In genomic region chr1:12244078-12244477, GRCh38 we compare ENCODE assay signal across 10 cellular contexts. TPM values are rescaled to one million over a fixed set of nuclear protein-coding genes. Genes with fewer than 3 reads are reported as not detected.
DNase-seq lines count a peak whose midpoint lies in the region; ATAC-seq and TF ChIP-seq lines count a peak whose summit lies in the region.
"Had no signal": no experiment of that assay in that cellular context is flagged by ENCODE, and none has a peak within 500 bp of the region (broad histone marks: within the 10 kb centered on the region; RNA-seq: fewer than 3 reads in every experiment).

No MANE protein-coding gene starts in this region.

- H3K4me3 ChIP-seq in right lobe of liver, result no peak overlapping the region
- H3K4me3 ChIP-seq in ascending aorta, result no peak overlapping the region
- H3K4me3 ChIP-seq: pancreas had no signal

- no peak overlapping the region for H4K5ac ChIP-seq in H9 (ENCODE audit: insufficient read length, low read depth, low read length)

- H2AFZ ChIP-seq in H9 (ENCODE audit: low read length), result no peak overlapping the region

- no CpG with 5 or more reads among the region's 2 CpGs for WGBS in H9 (ENCODE audit: extremely low coverage, insufficient read length, low lambda C conversion rate)
- 43% methylated on average over 2 of the region's 2 CpGs for WGBS in right lobe of liver (ENCODE audit: insufficient coverage, low coverage, low lambda C conversion rate, missing lambda C conversion rate)

- no peak overlapping the region for H3K4me3 Mint-ChIP-seq in H9
- H3K4me3 Mint-ChIP-seq in activated T-helper 17 cell treated with anti-CD3 and anti-CD28 coated beads, Interleukin-2, amount 50 U/mL, for 72 hours, result no peak overlapping the region

- no peak overlapping the region for H2BK15ac ChIP-seq in H9 (ENCODE audit: low read depth, low read length)

- H3K4me1 ChIP-seq in H9 (ENCODE audit: insufficient read depth, low read length) (peaks cover 5% of the 10 kb centered on the region; the same call in 1 of the 2 replicates), right lobe of liver (no peaks in the 10 kb centered on the region), ascending aorta (no peaks in the 10 kb centered on the region)
- H3K4me1 ChIP-seq: pancreas had no signal

- no peaks in the 10 kb centered on the region for H3K9me3 ChIP-seq in H9 (ENCODE audit: control insufficient read depth, low read depth, low read length)
- H3K9me3 ChIP-seq in right lobe of liver, result no peaks in the 10 kb centered on the region
- no peaks in the 10 kb centered on the region for H3K9me3 ChIP-seq in ascending aorta
- H3K9me3 ChIP-seq: pancreas had no signal

- TF ChIP-seq CTCF in H9 (conservative IDR thresholded peaks at IDR 0.05), result peak; percentile 71
- peak; percentile 16 to 40 (median 28) for TF ChIP-seq CTCF in right lobe of liver (IDR thresholded peaks at IDR 0.05)
- peak in 1 of 3 experiments; percentile 6 for TF ChIP-seq CTCF in ascending aorta (IDR thresholded peaks at IDR 0.05)

- no peaks in the 10 kb centered on the region for H3K27me3 Mint-ChIP-seq in H9 (ENCODE audit: low read depth)
- no peaks in the 10 kb centered on the region for H3K27me3 Mint-ChIP-seq in activated T-helper 17 cell treated with anti-CD3 and anti-CD28 coated beads, Interleukin-2, amount 50 U/mL, for 72 hours

- H3K27me3 ChIP-seq in H9 (ENCODE audit: insufficient read depth, low read length) (no peaks in the 10 kb centered on the region), right lobe of liver (no peaks in the 10 kb centered on the region), ascending aorta (no peaks in the 10 kb centered on the region)
- H3K27me3 ChIP-seq: pancreas had no signal

- no peak overlapping the region for H2BK120ac ChIP-seq in H9 (ENCODE audit: low read depth, low read length, poor library complexity, severe bottlenecking)

- no peak overlapping the region for H4K91ac ChIP-seq in H9 (ENCODE audit: insufficient read length, low read depth, low read length)

- no peak overlapping the region for H3K18ac ChIP-seq in H9 (ENCODE audit: insufficient read length, low read depth, low read length)

- H3K27ac Mint-ChIP-seq in H9, result peak overlapping the region in 1 of 3 experiments; percentile 25; a peak in 2 of 7 replicates
- peak overlapping the region; percentile 6 for H3K27ac Mint-ChIP-seq in activated T-helper 17 cell treated with anti-CD3 and anti-CD28 coated beads, Interleukin-2, amount 50 U/mL, for 72 hours

- no peak overlapping the region for H3K23ac ChIP-seq in H9 (ENCODE audit: insufficient read length, low read depth, low read length)

- H4K20me1 ChIP-seq in H9 (ENCODE audit: control insufficient read depth, insufficient read depth, insufficient read length), result no peaks in the 10 kb centered on the region

- no peak overlapping the region for H2AK5ac ChIP-seq in H9 (ENCODE audit: insufficient read length, low read length)

- no peak overlapping the region for H2BK5ac ChIP-seq in H9 (ENCODE audit: insufficient read length, low read length)

- peaks cover 4 to 35% (median 27%) of the 10 kb centered on the region in 3 experiments; a peak in 6 of 7 replicates for H3K36me3 Mint-ChIP-seq in H9 (ENCODE audit: insufficient read depth in 1 of 3, low read depth in 3 of 3)
- H3K36me3 Mint-ChIP-seq in activated T-helper 17 cell treated with anti-CD3 and anti-CD28 coated beads, Interleukin-2, amount 50 U/mL, for 72 hours (ENCODE audit: low read depth), result peaks cover 78% of the 10 kb centered on the region

- intact Hi-C loops in right lobe of liver (cut with DNase I) (no loop called here), ascending aorta (cut with DNase I) (no loop called here)

- H4K8ac ChIP-seq in H9 (replicated peaks; ENCODE audit: insufficient read length, low read depth, low read length), result no peak overlapping the region

- H2BK20ac ChIP-seq in H9 (ENCODE audit: low read depth, low read length, poor library complexity, severe bottlenecking), result no peak overlapping the region

- no peak overlapping the region for H3K56ac ChIP-seq in H9 (ENCODE audit: insufficient read length, low read depth, low read length)

- H3K4me1 Mint-ChIP-seq in H9, result peaks cover 27 to 31% of the 10 kb centered on the region in 2 experiments
- no peaks in the 10 kb centered on the region for H3K4me1 Mint-ChIP-seq in activated T-helper 17 cell treated with anti-CD3 and anti-CD28 coated beads, Interleukin-2, amount 50 U/mL, for 72 hours

- H3K79me1 ChIP-seq in H9 (ENCODE audit: insufficient read depth, low read depth, low read length, poor library complexity, severe bottlenecking), result no peaks in the 10 kb centered on the region

- H3K79me2 ChIP-seq in H9 (ENCODE audit: insufficient read depth, low read length), result no peaks in the 10 kb centered on the region

- no peak overlapping the region for H3K4me2 ChIP-seq in H9 (ENCODE audit: insufficient read depth, insufficient read length, low read length)

- H3K27ac ChIP-seq in H9 (ENCODE audit: insufficient read length, low read depth, low read length), result no peak overlapping the region
- H3K27ac ChIP-seq in right lobe of liver, result no peak overlapping the region
- no peak overlapping the region for H3K27ac ChIP-seq in ascending aorta
- H3K27ac ChIP-seq: pancreas had no signal

- no peak overlapping the region for H3K4ac ChIP-seq in H9 (ENCODE audit: low read depth, low read length)

- no peak for ATAC-seq in activated T-helper 17 cell treated with anti-CD3 and anti-CD28 coated beads, Interleukin-2, amount 50 U/mL, for 72 hours (replicated peaks)
- ATAC-seq in right lobe of liver, result peak in 1 of 4 donors; percentile 43
- ATAC-seq in GM21717 (IDR thresholded peaks at IDR 0.05; ENCODE audit: unreplicated experiment), result no peak
- ATAC-seq: activated CD4-positive, CD25-positive, alpha-beta regulatory T cell treated with anti-CD3 and anti-CD28 coated beads, Interleukin-2, amount 50 U/mL, for 24 hours had no signal

- H3T11ph ChIP-seq in H9 (ENCODE audit: low read length), result no peak overlapping the region

- no peak overlapping the region for H3K9ac ChIP-seq in H9 (ENCODE audit: extremely low read depth, insufficient read length, low read length)

- DNase-seq in D341Med (ENCODE audit: low spot score) (peak; percentile 46), H9 (no peak), right lobe of liver (no peak), HCEC 1CT (no peak), SW480 (ENCODE audit: low spot score) (no peak), ascending aorta (ENCODE audit: low spot score in 2 of 2) (no peak)
- DNase-seq: pancreas had no signal

- no peak overlapping the region for H2BK12ac ChIP-seq in H9 (ENCODE audit: insufficient read length, low read depth, low read length)

- no peak for TF ChIP-seq POLR2A in right lobe of liver (IDR thresholded peaks at IDR 0.05)

- no peak overlapping the region for H3K14ac ChIP-seq in H9 (ENCODE audit: insufficient read depth, low read length)

- no peaks in the 10 kb centered on the region for H3K9me3 Mint-ChIP-seq in H9
- H3K9me3 Mint-ChIP-seq in activated T-helper 17 cell treated with anti-CD3 and anti-CD28 coated beads, Interleukin-2, amount 50 U/mL, for 72 hours, result no peaks in the 10 kb centered on the region

- no peaks in the 10 kb centered on the region for H3K23me2 ChIP-seq in H9 (ENCODE audit: insufficient read length, low read depth, low read length, poor library complexity, severe bottlenecking)

- H3K36me3 ChIP-seq in right lobe of liver (peaks cover 0 to 55% (median 19%) of the 10 kb centered on the region in 4 donors), ascending aorta (peaks cover 46 to 71% of the 10 kb centered on the region in 2 donors)

RNA-seq across cellular contexts. Expression of gene VPS13D, which starts 14.2 kb away (rescaled TPM):
- total RNA-seq in H9 (2021) (18.8 and 20.2 TPM in 2 replicates), right lobe of liver (10 to 100 TPM; 25.9 to 36.9 (median 30.8) TPM), ascending aorta (28.3 TPM)
- 10 to 100 TPM; 30.4 to 35.6 TPM for total RNA-seq in activated T-helper 17 cell treated with anti-CD3 and anti-CD28 coated beads, Interleukin-2, amount 50 U/mL, for 72 hours
